ENCODE assay signal across 23 cellular contexts in the genomic region with DNA sequence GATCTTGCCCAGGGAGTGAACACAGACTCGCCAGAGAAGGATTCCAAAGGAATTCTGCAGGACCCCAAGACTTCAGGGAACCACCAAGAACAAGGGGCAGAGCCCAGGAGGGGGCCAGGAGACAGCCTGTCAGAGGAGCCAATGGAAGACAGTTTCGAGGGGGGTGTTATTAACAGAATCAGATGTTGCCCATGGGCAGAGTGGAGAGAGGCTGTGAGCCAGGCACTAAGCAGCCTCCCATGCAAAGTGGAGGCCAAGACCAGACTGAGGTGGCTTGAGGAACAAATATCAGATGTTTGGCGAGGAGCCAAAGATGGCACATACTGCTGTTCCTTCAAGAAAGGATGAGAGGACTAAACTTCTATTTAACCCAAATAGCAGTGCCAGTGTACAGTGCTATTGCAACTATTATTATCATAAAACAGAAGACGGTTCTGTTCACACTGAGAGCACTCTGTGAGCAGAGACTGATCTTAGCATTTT. TPM values are rescaled to one million over a fixed set of nuclear protein-coding genes. Genes with fewer than 3 reads are reported as not detected.
DNase-seq lines count a peak whose midpoint lies in the region; ATAC-seq and TF ChIP-seq lines count a peak whose summit lies in the region.
"Had no signal": no experiment of that assay in that cellular context is flagged by ENCODE, and none has a peak within 500 bp of the region (broad histone marks: within the 10 kb centered on the region; RNA-seq: fewer than 3 reads in every experiment).

No MANE protein-coding gene starts in this region.

- H3K36me3 Mint-ChIP-seq in endothelial cell (ENCODE audit: low read depth, unreplicated experiment), result peaks cover 43% of the 10 kb centered on the region

- H3K9me2 ChIP-seq in GM23248 (ENCODE audit: insufficient read depth), result no peaks in the 10 kb centered on the region

- ATAC-seq in GM21381 (IDR thresholded peaks at IDR 0.05; ENCODE audit: unreplicated experiment), result no peak
- ATAC-seq: activated naive CD4-positive, alpha-beta T cell treated with anti-CD3 and anti-CD28 coated beads, Interleukin-2, amount 50 U/mL, for 72 hours; activated T-helper 17 cell treated with anti-CD3 and anti-CD28 coated beads, Interleukin-2, amount 50 U/mL, for 72 hours; CD8-positive, alpha-beta T cell; left lung; natural killer cell treated with Interleukin-12 subunit alpha and Interleukin-12 subunit beta and Interleukin-15 and Interleukin-18, amount 100 ng/mL, for 72 hours had no signal

- no peak overlapping the region for H2AFZ ChIP-seq in GM23248

- H3K79me2 ChIP-seq in GM23248 (ENCODE audit: insufficient read depth), result peaks cover 95% of the 10 kb centered on the region

- DNase-seq in GM23248, result peak; percentile 61
- DNase-seq in NAMALWA (ENCODE audit: low spot score), result peak; percentile 20
- no peak for DNase-seq in endothelial cell (ENCODE audit: low spot score)
- DNase-seq in prostate gland (ENCODE audit: low spot score), result no peak
- DNase-seq in MG63, result no peak
- no peak for DNase-seq in AG20443 (ENCODE audit: low spot score)
- DNase-seq: activated CD4-positive, alpha-beta T cell treated with anti-CD3 and anti-CD28 coated beads, Interleukin-2, amount 50 U/mL, for 4 hours; activated CD4-positive, CD25-positive, alpha-beta regulatory T cell; CD8-positive, alpha-beta T cell; DMS53; effector CD4-positive, alpha-beta T cell; immature natural killer cell; left lung; NCI-H1694 treated with DMSO at 0.1 percent for 48 hours; ovary; stimulated activated CD4-positive, alpha-beta T cell treated with anti-CD3 and anti-CD28 coated beads, Interleukin-4, amount 100 ng/mL, for 1 hour; stimulated activated naive CD4-positive, alpha-beta T cell; thyroid gland had no signal

- peak overlapping the region; percentile 28 for H3K4me3 Mint-ChIP-seq in endothelial cell (ENCODE audit: unreplicated experiment)
- H3K4me3 Mint-ChIP-seq: activated T-helper 17 cell treated with anti-CD3 and anti-CD28 coated beads, Interleukin-2, amount 50 U/mL, for 72 hours; CD8-positive, alpha-beta T cell; natural killer cell treated with Interleukin-12 subunit alpha and Interleukin-12 subunit beta and Interleukin-15 and Interleukin-18, amount 100 ng/mL, for 72 hours had no signal

- H3K27ac ChIP-seq in GM23248 (peak overlapping the region; percentile 28), prostate gland (peak overlapping the region; percentile 53 to 90)
- H3K27ac ChIP-seq: ovary, right atrium auricular region, thyroid gland had no signal

- 36 to 48% methylated on average over 4 of the region's 4 CpGs for WGBS in GM23248 (ENCODE audit: low coverage in 1 of 2, low lambda C conversion rate in 2 of 2, missing lambda C conversion rate in 2 of 2), 2 experiments
- WGBS in prostate gland, result 82% methylated on average over 4 of the region's 4 CpGs

- TF ChIP-seq CTCF in endothelial cell (IDR thresholded peaks at IDR 0.05; ENCODE audit: unreplicated experiment), result no peak
- TF ChIP-seq CTCF in prostate gland (IDR thresholded peaks at IDR 0.05), result no peak

- H3K27me3 Mint-ChIP-seq in endothelial cell (ENCODE audit: unreplicated experiment), result peaks cover 9% of the 10 kb centered on the region
- H3K27me3 Mint-ChIP-seq: activated T-helper 17 cell treated with anti-CD3 and anti-CD28 coated beads, Interleukin-2, amount 50 U/mL, for 72 hours; natural killer cell treated with Interleukin-12 subunit alpha and Interleukin-12 subunit beta and Interleukin-15 and Interleukin-18, amount 100 ng/mL, for 72 hours had no signal

- H3K9me3 ChIP-seq in GM23248 (ENCODE audit: low read depth) (no peaks in the 10 kb centered on the region), prostate gland (no peaks in the 10 kb centered on the region), MG63 (no peaks in the 10 kb centered on the region)
- H3K9me3 ChIP-seq: left lung, ovary, right atrium auricular region, thyroid gland had no signal

- peak overlapping the region; percentile 49 for H3K27ac Mint-ChIP-seq in endothelial cell (ENCODE audit: unreplicated experiment)
- H3K27ac Mint-ChIP-seq: CD8-positive, alpha-beta T cell had no signal

- H3K27me3 ChIP-seq in GM23248 (replicated peaks; ENCODE audit: insufficient read depth), result no peaks in the 10 kb centered on the region
- H3K27me3 ChIP-seq in prostate gland (replicated peaks; ENCODE audit: insufficient read depth), result no peaks in the 10 kb centered on the region
- H3K27me3 ChIP-seq in MG63, result no peaks in the 10 kb centered on the region
- H3K27me3 ChIP-seq: left lung, ovary, right atrium auricular region, thyroid gland had no signal

- H3K36me3 ChIP-seq in GM23248 (ENCODE audit: low read depth) (peaks cover 53% of the 10 kb centered on the region), prostate gland (no peaks in the 10 kb centered on the region), MG63 (peaks cover 48% of the 10 kb centered on the region)
- H3K36me3 ChIP-seq: ovary had no signal

- no peak overlapping the region for H3K4me3 ChIP-seq in GM23248
- no peak overlapping the region for H3K4me3 ChIP-seq in prostate gland
- H3K4me3 ChIP-seq in MG63, result no peak overlapping the region
- H3K4me3 ChIP-seq: left lung, ovary, right atrium auricular region, thyroid gland had no signal

- intact Hi-C loops in prostate gland (cut with DNase I), result no loop called here

- H3K4me1 Mint-ChIP-seq in endothelial cell (ENCODE audit: unreplicated experiment), result peaks cover 61% of the 10 kb centered on the region

- peak overlapping the region; percentile 9 for H3K4me2 ChIP-seq in GM23248 (ENCODE audit: unreplicated experiment)

- in situ Hi-C loops in GM23248 (cut with MboI), result no loop called here

- 0 out of 2 replicates have a peak, but pooled peaks cover 4% of the 10 kb centered on the region for H4K20me1 ChIP-seq in GM23248 (ENCODE audit: insufficient read depth)

- no peaks in the 10 kb centered on the region for H3K9me3 Mint-ChIP-seq in endothelial cell (ENCODE audit: unreplicated experiment)
- H3K9me3 Mint-ChIP-seq: activated naive CD4-positive, alpha-beta T cell treated with anti-CD3 and anti-CD28 coated beads, Interleukin-2, amount 50 U/mL, for 72 hours; activated T-helper 17 cell treated with anti-CD3 and anti-CD28 coated beads, Interleukin-2, amount 50 U/mL, for 72 hours; CD8-positive, alpha-beta T cell; immature natural killer cell; natural killer cell treated with Interleukin-12 subunit alpha and Interleukin-12 subunit beta and Interleukin-15 and Interleukin-18, amount 100 ng/mL, for 72 hours had no signal

- H3K9ac ChIP-seq in GM23248, result peak overlapping the region; percentile 15; the same call in 1 of the 2 replicates

- TF ChIP-seq POLR2A in prostate gland (IDR thresholded peaks at IDR 0.05), result no peak

- peaks cover 86% of the 10 kb centered on the region for H3K4me1 ChIP-seq in GM23248 (ENCODE audit: insufficient read depth)
- peaks cover 44% of the 10 kb centered on the region for H3K4me1 ChIP-seq in prostate gland (replicated peaks)
- H3K4me1 ChIP-seq: thyroid gland had no signal

- H3F3A ChIP-seq in GM23248 (ENCODE audit: insufficient read depth), result peaks cover 49% of the 10 kb centered on the region

RNA-seq across cellular contexts. Expression of gene APPL2, which starts 12.6 kb away (rescaled TPM):
- total RNA-seq in GM23248 (2014; rRNA removed; shearing (Covaris generic)), result 76.8 and 83.0 TPM in 2 replicates
- 119 and 122 TPM in 2 replicates for polyA plus RNA-seq in GM23248 (2016; fragmentation: Nextera tagmentation; extraction: Ambion mirVana)
- 44.7 TPM for total RNA-seq in endothelial cell (ENCODE audit: unreplicated experiment)
- total RNA-seq in prostate gland, result 100 to 1,000 TPM in 1 of 2 donors, 10 to 100 TPM in 1; 72.0 to 110 TPM
- total RNA-seq in MG63 (2014; rRNA removed; shearing (Covaris generic); ENCODE audit: low replicate concordance), result 20.4 and 30.1 TPM in 2 replicates

Comparison
In these comparisons a context has a peak if more than half of its experiments do, and no peak if none do; other contexts are left out.
1. DNase-seq: peak in GM23248 (single experiment) and NAMALWA (single experiment); none in endothelial cell (single experiment), prostate gland (single experiment), MG63 (single experiment) and AG20443 (single experiment).